Comparison of ENCODE assay signal across 11 cellular contexts in the genomic region with DNA sequence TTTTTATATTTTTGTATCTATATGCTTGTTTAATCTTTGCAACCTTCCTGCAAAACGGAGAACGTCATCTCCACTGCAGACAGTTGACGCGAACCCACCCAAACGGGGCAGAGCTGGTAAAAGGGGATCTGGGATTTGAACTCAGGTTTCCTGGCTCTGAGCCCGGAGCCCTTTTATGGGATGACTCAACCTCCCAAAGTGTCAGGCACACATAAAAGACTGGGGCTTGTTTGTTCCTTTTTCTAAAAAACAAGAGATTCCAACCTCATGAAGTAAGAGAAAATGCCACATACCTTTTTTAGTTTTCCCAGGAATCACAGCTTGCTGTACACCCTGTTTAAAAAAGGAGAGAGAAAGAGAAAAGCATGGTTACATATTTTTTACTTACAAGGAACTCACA.
DNase-seq lines count a peak whose midpoint lies in the region; ATAC-seq and TF ChIP-seq lines count a peak whose summit lies in the region.
"Had no signal": no experiment of that assay in that cellular context is flagged by ENCODE, and none has a peak within 500 bp of the region (broad histone marks: within the 10 kb centered on the region; RNA-seq: fewer than 3 reads in every experiment).

No MANE protein-coding gene starts in this region.

- BruUV-seq in Panc1 (replicated peaks; lab: Mats Ljungman, UMichigan): no TSS peak

- no peak overlapping the region for H3K4me3 ChIP-seq in Panc1 (ENCODE audit: low read depth in 2 of 2, low read length in 2 of 2)
- H3K4me3 ChIP-seq in fibroblast of villous mesenchyme (ENCODE audit: low read depth, low read length): no peak overlapping the region
- H3K4me3 ChIP-seq in thoracic aorta: peak overlapping the region; percentile 45
- H3K4me3 ChIP-seq: GM12878 had no signal

- intact Hi-C loops in Panc1 (cut with micrococcal nuclease; ENCODE audit: unreplicated experiment): no loop called here

- in situ Hi-C loops in Panc1 (cut with HindIII; ENCODE audit: low pct_unique_long_range_greater_than_20kb, low sequenced_read_pairs): no loop called here

- no peak for TF ChIP-seq CTCF in Panc1 (IDR thresholded peaks at IDR 0.05)
- TF ChIP-seq CTCF in fibroblast of villous mesenchyme (IDR thresholded peaks at IDR 0.05; ENCODE audit: insufficient read depth, low read depth, low read length): no peak
- no peak for TF ChIP-seq CTCF in thoracic aorta (IDR thresholded peaks at IDR 0.05)

- H3K9me3 ChIP-seq in Panc1 (ENCODE audit: control insufficient read depth, insufficient read depth, low read depth, low read length) (no peaks in the 10 kb centered on the region), thoracic aorta (no peaks in the 10 kb centered on the region)

- DNase-seq in HCEC 1CT: peak; percentile 23
- DNase-seq in Panc1 (ENCODE audit: low read depth, low spot score): no peak
- DNase-seq in fibroblast of villous mesenchyme (ENCODE audit: low read depth): peak; percentile 82
- no peak for DNase-seq in thoracic aorta (ENCODE audit: low spot score)
- DNase-seq in hepatic stellate cell (ENCODE audit: low spot score): no peak
- no peak for DNase-seq in NCI-H510A (lab: John Stamatoyannopoulos, UW)
- DNase-seq in KG1 (lab: John Stamatoyannopoulos, UW): no peak
- DNase-seq: central memory CD4-positive, alpha-beta T cell; NCI-H446; stimulated activated CD4-positive, alpha-beta T cell treated with anti-CD3 and anti-CD28 coated beads, Interleukin-15, amount 100 ng/mL, for 24 hours had no signal

- no peak for ATAC-seq in Panc1
- no peak for ATAC-seq in thoracic aorta (ENCODE audit: insufficient number of reproducible peaks, low FRiP score, low read depth)
- ATAC-seq: GM12878 had no signal

- H3K27me3 ChIP-seq in Panc1 (ENCODE audit: control insufficient read depth, insufficient read depth, low read length) (no peaks in the 10 kb centered on the region), thoracic aorta (replicated peaks; ENCODE audit: insufficient read depth) (no peaks in the 10 kb centered on the region)

- H3K36me3 ChIP-seq in Panc1 (ENCODE audit: control insufficient read depth, insufficient read depth, low read length) (no peaks in the 10 kb centered on the region), thoracic aorta (no peaks in the 10 kb centered on the region)

- H3K27ac ChIP-seq in Panc1 (ENCODE audit: low read length) (peak overlapping the region; percentile 70), thoracic aorta (peak overlapping the region; percentile 57 to 79)

- POLR2A ChIA-PET in Panc1 (lab: Charles Lee): no interaction called here

- H3K4me1 ChIP-seq in Panc1 (ENCODE audit: control insufficient read depth, insufficient read depth, low read length) (peaks cover 26% of the 10 kb centered on the region), thoracic aorta (ENCODE audit: control insufficient read depth in 1 of 2, low read depth in 2 of 2) (peaks cover 13 to 15% of the 10 kb centered on the region in 2 donors)

- CTCF ChIA-PET in Panc1 (lab: Charles Lee): no interaction called here

Comparison
In these comparisons a context has a peak if more than half of its experiments do, and no peak if none do; other contexts are left out.
1. DNase-seq: peak in HCEC 1CT (single experiment) and fibroblast of villous mesenchyme (single experiment); none in Panc1 (single experiment), thoracic aorta (single experiment), hepatic stellate cell (single experiment), NCI-H510A (single experiment) and KG1 (single experiment).